1 cellular context compared by ENCODE assay signal in genomic region chr12:124917841-124918621, GRCh38.
TF ChIP-seq lines count a peak whose summit lies in the region.

No MANE protein-coding gene starts in this region.

TF ChIP-seq in H1, 55 proteins besides CTCF, POLR2A, EP300 and RAD21 (continued from another document):
- TF ChIP-seq BRCA1 (IDR thresholded peaks at IDR 0.05; ENCODE audit: low read depth, low read length) (no peak), GTF2F1 (IDR thresholded peaks at IDR 0.05; ENCODE audit: borderline replicate concordance, low read depth, low read length) (no peak), KDM4A (IDR thresholded peaks at IDR 0.05; ENCODE audit: low read depth, low read length, severe bottlenecking) (no peak), SUZ12 (IDR thresholded peaks at IDR 0.05; ENCODE audit: low read length) (no peak)
